In genomic region chr6:135182120-135182992, GRCh38 we compare ENCODE assay signal across 8 cellular contexts. TPM values are rescaled to one million over a fixed set of nuclear protein-coding genes. Genes with fewer than 3 reads are reported as not detected.
A peak's percentile ranks its signal among the peaks of the same experiment; 100 is the strongest.
DNase-seq lines count a peak whose midpoint lies in the region; ATAC-seq and TF ChIP-seq lines count a peak whose summit lies in the region.

No MANE protein-coding gene starts in this region.

- in situ Hi-C loops in astrocyte of the cerebellum (cut with HindIII; ENCODE audit: low sequenced_read_pairs), result no loop called here

- H3K27me3 ChIP-seq in AG04450 (ENCODE audit: control insufficient read depth, insufficient read depth, low read length), result peaks cover 19% of the 10 kb centered on the region
- no peaks in the 10 kb centered on the region; the same call in 1 of the 2 replicates for H3K27me3 ChIP-seq in SJCRH30

- no peaks in the 10 kb centered on the region; the same call in 1 of the 2 replicates for H3K4me1 ChIP-seq in SJCRH30

- no peak for DNase-seq in AG04450 (ENCODE audit: low read depth, low spot score)
- DNase-seq in SJCRH30, result peak; percentile 26 to 44
- DNase-seq in astrocyte of the cerebellum (ENCODE audit: low read depth), result no peak
- peak; percentile 64 for DNase-seq in islet precursor cell
- DNase-seq in stimulated activated CD4-positive, alpha-beta T cell treated with anti-CD3 and anti-CD28 coated beads, Interleukin-4, amount 100 ng/mL, for 24 hours, result peak; percentile 39
- no peak for DNase-seq in NCI-H2227 (lab: John Stamatoyannopoulos, UW; ENCODE audit: unreplicated experiment)

- H3K4me3 ChIP-seq in AG04450 (ENCODE audit: low read depth, low read length), result peak overlapping the region; percentile 64
- H3K4me3 ChIP-seq in SJCRH30, result peak overlapping the region; percentile 81
- H3K4me3 ChIP-seq in astrocyte of the cerebellum (ENCODE audit: low read depth, low read length), result peak overlapping the region; percentile 55

- POLR2A ChIA-PET in AG04450 (lab: Yijun Ruan, JAX), result no interaction called here

- H3K27ac ChIP-seq in AG04450 (ENCODE audit: low read depth, low read length) (no peak overlapping the region), SJCRH30 (no peak overlapping the region)

- CTCF ChIA-PET in AG04450 (lab: Charles Lee), result interaction anchor here (0.6 kb wide), 1 partner anchor 120 kb away, joined by 5 read pairs; no protein-coding TSS in a partner anchor

- H3K9me3 ChIP-seq in AG04450 (ENCODE audit: control insufficient read depth, insufficient read depth, low read length), result no peaks in the 10 kb centered on the region; the same call in 1 of the 2 replicates
- no peaks in the 10 kb centered on the region for H3K9me3 ChIP-seq in SJCRH30 (replicated peaks)

- peak; percentile 12 for ATAC-seq in GM18907 (IDR thresholded peaks at IDR 0.05; ENCODE audit: unreplicated experiment)
- peak; percentile 8 for ATAC-seq in HG03139 (IDR thresholded peaks at IDR 0.05; ENCODE audit: unreplicated experiment)

- H3K36me3 ChIP-seq in SJCRH30, result no peaks in the 10 kb centered on the region; the same call in 1 of the 2 replicates

- no peak for TF ChIP-seq CTCF in AG04450 (IDR thresholded peaks at IDR 0.05; ENCODE audit: low read depth, low read length)
- TF ChIP-seq CTCF in astrocyte of the cerebellum (IDR thresholded peaks at IDR 0.05; ENCODE audit: low read depth, low read length, missing control alignments), result no peak

RNA-seq across cellular contexts. Expression of gene MYB, which starts 1.2 kb away (rescaled TPM):
- polyA plus RNA-seq in AG04450 (2011; rRNA removed), result 0.09 and 0.10 TPM in 2 replicates
- 0.26 TPM in 1 of 2 replicates, not detected in the other for polyA minus RNA-seq in AG04450 (2011; rRNA and poly(A)+ RNA removed)
- 5.3 and 6.4 TPM in 2 replicates for total RNA-seq in SJCRH30 (2014; rRNA removed; shearing (Covaris generic))

Comparison
In these comparisons a context has a peak if more than half of its experiments do, and no peak if none do; other contexts are left out.
1. DNase-seq: peak in SJCRH30 (2 of 2), islet precursor cell (single experiment) and stimulated activated CD4-positive, alpha-beta T cell treated with anti-CD3 and anti-CD28 coated beads, Interleukin-4, amount 100 ng/mL, for 24 hours (single experiment); none in AG04450 (single experiment), astrocyte of the cerebellum (single experiment) and NCI-H2227 (single experiment).
2. Peak in every context shown above with its lines, with median percentiles within 50 percentile points of each other: H3K4me3 ChIP-seq.